ENCODE assay signal across 8 cellular contexts in genomic region chr1:181021811-181022434, GRCh38. TPM values are rescaled to one million over a fixed set of nuclear protein-coding genes. Genes with fewer than 3 reads are reported as not detected.
DNase-seq lines count a peak whose midpoint lies in the region; ATAC-seq and TF ChIP-seq lines count a peak whose summit lies in the region.

No MANE protein-coding gene starts in this region.

- CTCF ChIA-PET in A673 (lab: Charles Lee) = interaction anchor here (0.6 to 0.7 kb wide), 2 partner anchors 20 to 67 kb away, joined by 5 to 6 read pairs; partner anchors contain the start of gene IER5

- DNase-seq in A673 (ENCODE audit: low spot score) = peak; percentile 58
- peak; percentile 93 for DNase-seq in NCI-H69 (lab: John Stamatoyannopoulos, UW)
- DNase-seq in activated CD8-positive, alpha-beta memory T cell treated with anti-CD3 and anti-CD28 coated beads for 4 hours (ENCODE audit: low read depth in 2 of 2) = peak; percentile 34 to 41
- peak; percentile 29 to 51 (median 42) for DNase-seq in effector memory CD4-positive, alpha-beta T cell
- DNase-seq in lung (ENCODE audit: low spot score) = peak; percentile 58
- DNase-seq in stimulated activated CD8-positive, alpha-beta memory T cell treated with anti-CD3 and anti-CD28 coated beads, Interleukin-12 subunit alpha, Interleukin-12 subunit beta, amount 100 ng/mL, for 1 hour (ENCODE audit: low read depth) = peak; percentile 36

- H3K36me3 ChIP-seq in A673 (ENCODE audit: insufficient read depth, low read length, poor library complexity, severe bottlenecking) = no peaks in the 10 kb centered on the region
- no peaks in the 10 kb centered on the region for H3K36me3 ChIP-seq in effector memory CD4-positive, alpha-beta T cell (ENCODE audit: control insufficient read depth, insufficient read depth, low read length)
- no peaks in the 10 kb centered on the region for H3K36me3 ChIP-seq in lung (ENCODE audit: control insufficient read depth in 2 of 2, insufficient read depth in 2 of 2, low read length in 2 of 2)

- no peaks in the 10 kb centered on the region for H3K27me3 ChIP-seq in A673 (replicated peaks; ENCODE audit: insufficient read depth, low read depth, low read length, poor library complexity)
- no peaks in the 10 kb centered on the region for H3K27me3 ChIP-seq in effector memory CD4-positive, alpha-beta T cell (replicated peaks; ENCODE audit: control insufficient read depth, insufficient read depth, low read length, poor library complexity, severe bottlenecking)
- no peaks in the 10 kb centered on the region for H3K27me3 ChIP-seq in lung (ENCODE audit: control insufficient read depth, insufficient read depth)

- ATAC-seq in HG03097 (IDR thresholded peaks at IDR 0.05; ENCODE audit: low FRiP score, unreplicated experiment) = peak; percentile 38
- ATAC-seq in lung (ENCODE audit: insufficient read depth, low FRiP score) = peak; percentile 54

- H3K27ac ChIP-seq in A673 (ENCODE audit: low read depth, low read length, poor library complexity, severe bottlenecking) (peak overlapping the region; percentile 82), lung (ENCODE audit: low read depth in 1 of 2, low read length in 1 of 2) (peak overlapping the region; percentile 93 to 95)
- peak overlapping the region; percentile 85 for H3K27ac ChIP-seq in effector memory CD4-positive, alpha-beta T cell (ENCODE audit: insufficient read depth, low read length, poor library complexity, severe bottlenecking)

- BruUV-seq in A673 (replicated peaks; lab: Mats Ljungman, UMichigan) = no TSS peak

- H3K4me1 ChIP-seq in A673 (ENCODE audit: insufficient read depth, low read length, poor library complexity, severe bottlenecking) (peaks cover 13% of the 10 kb centered on the region), lung (ENCODE audit: control insufficient read depth in 2 of 2, insufficient read depth in 2 of 2, low read length in 2 of 2) (peaks cover 3 to 16% of the 10 kb centered on the region in 2 donors)
- no peaks in the 10 kb centered on the region for H3K4me1 ChIP-seq in effector memory CD4-positive, alpha-beta T cell (ENCODE audit: control insufficient read depth, insufficient read depth, low read length, poor library complexity, severe bottlenecking)

- TF ChIP-seq CTCF in A673 (conservative IDR thresholded peaks at IDR 0.05; ENCODE audit: low read depth, low read length) (no peak), lung (IDR thresholded peaks at IDR 0.05; ENCODE audit: control extremely low read depth, extremely low read depth) (no peak)

- H3K4me3 ChIP-seq in A673 (ENCODE audit: low read depth, low read length, poor library complexity, severe bottlenecking) (peak overlapping the region; percentile 97), lung (peak overlapping the region; percentile 95)
- H3K4me3 ChIP-seq in effector memory CD4-positive, alpha-beta T cell (ENCODE audit: insufficient read depth, low read depth, low read length, poor library complexity, severe bottlenecking) = peak overlapping the region; percentile 91

- peak; percentile 36 for TF ChIP-seq POLR2A in GM18526 (IDR thresholded peaks at IDR 0.05; ENCODE audit: extremely low read depth, insufficient read length)

- POLR2A ChIA-PET in A673 (lab: Charles Lee; ENCODE audit: low non-redundant PET) = no interaction called here

- WGBS in lung, 2 donors = 0 to 1% methylated on average over 23 of the region's 23 CpGs

- intact Hi-C loops in A673 (cut with micrococcal nuclease; ENCODE audit: unreplicated experiment) = no loop called here

- H3K9me3 ChIP-seq in A673 (ENCODE audit: low read depth, low read length, poor library complexity, severe bottlenecking) (no peaks in the 10 kb centered on the region), lung (ENCODE audit: control insufficient read depth in 2 of 2, insufficient read depth in 1 of 2, low read length in 1 of 2) (no peaks in the 10 kb centered on the region)
- H3K9me3 ChIP-seq in effector memory CD4-positive, alpha-beta T cell (ENCODE audit: control insufficient read depth, low read length) = no peaks in the 10 kb centered on the region

RNA-seq across cellular contexts. Expression of gene STX6, which starts 0.7 kb away (rescaled TPM):
- total RNA-seq in A673 (2021) (20.5 and 21.0 TPM in 2 replicates), lung (10 to 100 TPM; 23.7 to 47.4 TPM)
- polyA plus RNA-seq in lung = 10 to 100 TPM; 11.6 to 16.5 TPM

RNA-seq across cellular contexts. Expression of gene MR1, which starts 11.9 kb away (rescaled TPM):
- total RNA-seq in A673 (2021) = 2.6 and 2.8 TPM in 2 replicates
- total RNA-seq in lung = 10 to 100 TPM; 18.9 to 31.0 TPM
- polyA plus RNA-seq in lung = 10 to 100 TPM in 1 of 2 donors, 1 to 10 TPM in 1; 8.1 to 29.0 TPM

Comparison
In these comparisons a context has a peak if more than half of its experiments do, and no peak if none do; other contexts are left out.
1. Peak in every context shown above with its lines: DNase-seq, ATAC-seq, H3K4me3 ChIP-seq and H3K27ac ChIP-seq.
2. DNase-seq: peak in every context shown above with its lines; median percentile 93 in NCI-H69; 58 in A673; 58 in lung; 42 in effector memory CD4-positive, alpha-beta T cell; 38 in activated CD8-positive, alpha-beta memory T cell treated with anti-CD3 and anti-CD28 coated beads for 4 hours; 36 in stimulated activated CD8-positive, alpha-beta memory T cell treated with anti-CD3 and anti-CD28 coated beads, Interleukin-12 subunit alpha, Interleukin-12 subunit beta, amount 100 ng/mL, for 1 hour.